20 cellular contexts compared by ENCODE assay signal in genomic region chr10:117160567-117160966, GRCh38. TPM values are rescaled to one million over a fixed set of nuclear protein-coding genes. Genes with fewer than 3 reads are reported as not detected.
DNase-seq lines count a peak whose midpoint lies in the region; ATAC-seq and TF ChIP-seq lines count a peak whose summit lies in the region.
"Had no signal": no experiment of that assay in that cellular context is flagged by ENCODE, and none has a peak within 500 bp of the region (broad histone marks: within the 10 kb centered on the region; RNA-seq: fewer than 3 reads in every experiment).

No MANE protein-coding gene starts in this region.

- DNase-seq in GM23338 (ENCODE audit: low spot score) (no peak), T-helper 17 cell (no peak), endothelial cell (ENCODE audit: low spot score) (no peak), retina (peak; percentile 27), natural killer cell (no peak)
- no peak for DNase-seq in stimulated activated effector memory CD8-positive, alpha-beta T cell treated with anti-CD3 and anti-CD28 coated beads, Interleukin-12 subunit alpha, Interleukin-12 subunit beta, amount 100 ng/mL, for 72 hours (ENCODE audit: low spot score in 2 of 2)
- DNase-seq: C1 segment of cervical spinal cord; Calu3; CD4-positive, alpha-beta memory T cell; COR-L47; DMS53; DMS79 treated with DMSO at 0.1 percent for 48 hours; HFFc6 had no signal

- no peaks in the 10 kb centered on the region; the same call in 2 of the 3 replicates for H3K9me3 Mint-ChIP-seq in GM23338
- H3K9me3 Mint-ChIP-seq in endothelial cell (ENCODE audit: unreplicated experiment) = no peaks in the 10 kb centered on the region
- H3K9me3 Mint-ChIP-seq in stimulated activated effector memory CD8-positive, alpha-beta T cell treated with anti-CD3 and anti-CD28 coated beads, Interleukin-12 subunit alpha, Interleukin-12 subunit beta, amount 100 ng/mL, for 72 hours = no peaks in the 10 kb centered on the region
- H3K9me3 Mint-ChIP-seq in natural killer cell = peaks cover 0 to 3% of the 10 kb centered on the region in 2 donors
- H3K9me3 Mint-ChIP-seq: HFFc6 had no signal

- H3K4me3 Mint-ChIP-seq in GM23338 (peak overlapping the region; percentile 42; the same call in 2 of the 3 replicates), T-helper 17 cell (peak overlapping the region; percentile 19), endothelial cell (ENCODE audit: unreplicated experiment) (peak overlapping the region; percentile 7), natural killer cell (no peak overlapping the region)
- H3K4me3 Mint-ChIP-seq in stimulated activated effector memory CD8-positive, alpha-beta T cell treated with anti-CD3 and anti-CD28 coated beads, Interleukin-12 subunit alpha, Interleukin-12 subunit beta, amount 100 ng/mL, for 72 hours = no peak overlapping the region
- H3K4me3 Mint-ChIP-seq: HFFc6 had no signal

- TF ChIP-seq CTCF in GM23338 (conservative IDR thresholded peaks at IDR 0.05; ENCODE audit: low read depth in 2 of 2) (no peak), endothelial cell (IDR thresholded peaks at IDR 0.05; ENCODE audit: unreplicated experiment) (no peak), natural killer cell (IDR thresholded peaks at IDR 0.05) (no peak)

- H3K27ac ChIP-seq in GM23338 (ENCODE audit: low read depth) = no peak overlapping the region

- H3K4me3 ChIP-seq in GM23338 = peak overlapping the region; percentile 17; the same call in 1 of the 2 replicates
- H3K4me3 ChIP-seq: HAP-1 had no signal

- no peaks in the 10 kb centered on the region for H3K36me3 Mint-ChIP-seq in GM23338 (ENCODE audit: low read depth)
- H3K36me3 Mint-ChIP-seq in T-helper 17 cell (ENCODE audit: low read depth) = peaks cover 4% of the 10 kb centered on the region
- H3K36me3 Mint-ChIP-seq in endothelial cell (ENCODE audit: low read depth, unreplicated experiment) = no peaks in the 10 kb centered on the region
- no peaks in the 10 kb centered on the region for H3K36me3 Mint-ChIP-seq in stimulated activated effector memory CD8-positive, alpha-beta T cell treated with anti-CD3 and anti-CD28 coated beads, Interleukin-12 subunit alpha, Interleukin-12 subunit beta, amount 100 ng/mL, for 72 hours
- peaks cover 9% of the 10 kb centered on the region for H3K36me3 Mint-ChIP-seq in natural killer cell
- H3K36me3 Mint-ChIP-seq: CD4-positive, alpha-beta memory T cell had no signal

- no peak for ATAC-seq in GM23338
- ATAC-seq in T-helper 17 cell = no peak
- ATAC-seq in HG03460 (IDR thresholded peaks at IDR 0.05; ENCODE audit: unreplicated experiment) = no peak
- ATAC-seq in stimulated activated effector memory CD8-positive, alpha-beta T cell treated with anti-CD3 and anti-CD28 coated beads, Interleukin-12 subunit alpha, Interleukin-12 subunit beta, amount 100 ng/mL, for 72 hours = no peak
- ATAC-seq in natural killer cell = no peak
- ATAC-seq in HG03432 (IDR thresholded peaks at IDR 0.05; ENCODE audit: unreplicated experiment) = no peak

- intact Hi-C loops in natural killer cell (cut with micrococcal nuclease) = no loop called here

- peaks cover 55% of the 10 kb centered on the region for H3K4me1 ChIP-seq in GM23338 (ENCODE audit: insufficient read depth)
- H3K4me1 ChIP-seq: HAP-1 had no signal

- peaks cover 96% of the 10 kb centered on the region for H3K27me3 ChIP-seq in GM23338 (ENCODE audit: insufficient read depth)

- peak overlapping the region; percentile 46 for H3K4me2 ChIP-seq in GM23338

- no peaks in the 10 kb centered on the region for H3K9me3 ChIP-seq in T-helper 17 cell (ENCODE audit: control insufficient read depth, low read length, poor library complexity, severe bottlenecking)
- H3K9me3 ChIP-seq: HAP-1 had no signal

- H4K20me1 ChIP-seq in GM23338 (replicated peaks; ENCODE audit: insufficient read depth) = no peaks in the 10 kb centered on the region; the same call in 1 of the 2 replicates

- no peaks in the 10 kb centered on the region for H3K79me2 ChIP-seq in GM23338 (replicated peaks; ENCODE audit: insufficient read depth)

- H3F3A ChIP-seq in GM23338 (replicated peaks; ENCODE audit: low read depth) = 0 out of 2 replicates have a peak, but pooled peaks cover 5% of the 10 kb centered on the region

- H3K4me1 Mint-ChIP-seq in GM23338 = peaks cover 54% of the 10 kb centered on the region
- H3K4me1 Mint-ChIP-seq in T-helper 17 cell = peaks cover 9% of the 10 kb centered on the region
- H3K4me1 Mint-ChIP-seq in endothelial cell (ENCODE audit: unreplicated experiment) = peaks cover 57% of the 10 kb centered on the region
- peaks cover 16% of the 10 kb centered on the region for H3K4me1 Mint-ChIP-seq in stimulated activated effector memory CD8-positive, alpha-beta T cell treated with anti-CD3 and anti-CD28 coated beads, Interleukin-12 subunit alpha, Interleukin-12 subunit beta, amount 100 ng/mL, for 72 hours
- peaks cover 0 to 11% of the 10 kb centered on the region in 2 donors for H3K4me1 Mint-ChIP-seq in natural killer cell

- no peak overlapping the region for H2AFZ ChIP-seq in GM23338

- no peak overlapping the region for H3K27ac Mint-ChIP-seq in GM23338
- H3K27ac Mint-ChIP-seq in T-helper 17 cell = no peak overlapping the region
- H3K27ac Mint-ChIP-seq in endothelial cell (ENCODE audit: unreplicated experiment) = peak overlapping the region; percentile 92
- H3K27ac Mint-ChIP-seq in stimulated activated effector memory CD8-positive, alpha-beta T cell treated with anti-CD3 and anti-CD28 coated beads, Interleukin-12 subunit alpha, Interleukin-12 subunit beta, amount 100 ng/mL, for 72 hours = no peak overlapping the region
- no peak overlapping the region for H3K27ac Mint-ChIP-seq in natural killer cell
- H3K27ac Mint-ChIP-seq: CD4-positive, alpha-beta memory T cell; HFFc6 had no signal

- H3K27me3 Mint-ChIP-seq in GM23338 (ENCODE audit: insufficient read depth, low read depth, poor library complexity) (peaks cover 96% of the 10 kb centered on the region), T-helper 17 cell (peaks cover 87% of the 10 kb centered on the region), endothelial cell (ENCODE audit: unreplicated experiment) (peaks cover 5% of the 10 kb centered on the region), natural killer cell (ENCODE audit: low read depth in 2 of 2) (peaks cover 63 to 77% of the 10 kb centered on the region in 2 donors)

- no peaks in the 10 kb centered on the region for H3K9me2 ChIP-seq in GM23338 (ENCODE audit: insufficient read depth)

- H3K36me3 ChIP-seq in GM23338 (ENCODE audit: insufficient read depth) = no peaks in the 10 kb centered on the region
- H3K36me3 ChIP-seq: HAP-1 had no signal

TF ChIP-seq in GM23338, 12 proteins besides CTCF, POLR2A, EP300 and RAD21:
- no peak for TF ChIP-seq ZNF114 (CRISPR knock-in tag; IDR thresholded peaks at IDR 0.05)

RNA-seq across cellular contexts. Expression of gene VAX1, which starts 22.5 kb away (rescaled TPM):
- not detected in 2 replicates for total RNA-seq in GM23338 (2014; rRNA removed; shearing (Covaris generic))
- polyA plus RNA-seq in GM23338 (2016; fragmentation: Nextera tagmentation; extraction: Ambion mirVana) = not detected in 2 replicates
- total RNA-seq in T-helper 17 cell = not detected
- 26.3 TPM for total RNA-seq in endothelial cell (ENCODE audit: unreplicated experiment)
- total RNA-seq in natural killer cell = not detected
- total RNA-seq: A172; Calu3; CD4-positive, alpha-beta memory T cell; H4; HFFc6 had no signal
- polyA plus RNA-seq: CD4-positive, alpha-beta memory T cell had no signal

RNA-seq across cellular contexts. Expression of gene KCNK18, which starts 36.7 kb away (rescaled TPM):
- total RNA-seq in GM23338 (2014; rRNA removed; shearing (Covaris generic)) = not detected in 2 replicates
- not detected in 2 replicates for polyA plus RNA-seq in GM23338 (2016; fragmentation: Nextera tagmentation; extraction: Ambion mirVana)
- total RNA-seq in T-helper 17 cell (not detected), endothelial cell (ENCODE audit: unreplicated experiment) (0.31 TPM), natural killer cell (not detected)
- total RNA-seq: A172; Calu3; CD4-positive, alpha-beta memory T cell; Daoy; H4; HFFc6 had no signal
- polyA plus RNA-seq: BJ; CD4-positive, alpha-beta memory T cell had no signal

Comparison
In these comparisons a context has a peak if more than half of its experiments do, and no peak if none do; other contexts are left out.
1. H3K4me3 Mint-ChIP-seq: peak in GM23338 (single experiment), T-helper 17 cell (single experiment) and endothelial cell (single experiment); none in stimulated activated effector memory CD8-positive, alpha-beta T cell treated with anti-CD3 and anti-CD28 coated beads, Interleukin-12 subunit alpha, Interleukin-12 subunit beta, amount 100 ng/mL, for 72 hours (single experiment) and natural killer cell (single experiment).
2. RNA of gene VAX1, which starts 22.5 kb away (total RNA-seq): 26.3 TPM in endothelial cell (single experiment); not detected in GM23338, not detected in T-helper 17 cell and not detected in natural killer cell; every median in the first group is over 10 times any median in the second.